1 cellular context compared by ENCODE assay signal in genomic region chr7:65006094-65006992, GRCh38.
TF ChIP-seq lines count a peak whose summit lies in the region.

TSS of gene ERV3-1 (minus strand) at chr7:65006687. CDS start at chr7:64993026, 13,661 bp downstream.

TF ChIP-seq in HepG2, 621 proteins besides CTCF, POLR2A, EP300 and RAD21 (continued from another document and continues in another):
- no peak for TF ChIP-seq ZBTB40 (IDR thresholded peaks at IDR 0.05)
- peak; percentile 72; the same call in 1 of the 2 replicates for TF ChIP-seq ZBTB40 (CRISPR knock-in tag; IDR thresholded peaks at IDR 0.05)
- no peak for TF ChIP-seq CENPBD1 (CRISPR knock-in tag; IDR thresholded peaks at IDR 0.05; ENCODE audit: borderline replicate concordance, low read depth)
- TF ChIP-seq GMEB1 (CRISPR knock-in tag; IDR thresholded peaks at IDR 0.05; ENCODE audit: borderline replicate concordance), result no peak; the same call in 1 of the 2 replicates
- no peak for TF ChIP-seq STAG1 (CRISPR knock-in tag; IDR thresholded peaks at IDR 0.05)
- TF ChIP-seq DRAP1 (CRISPR knock-in tag; IDR thresholded peaks at IDR 0.05), result peak; percentile 96
- TF ChIP-seq MEF2D (CRISPR knock-in tag; IDR thresholded peaks at IDR 0.05), result no peak
- no peak for TF ChIP-seq NR2F2 (IDR thresholded peaks at IDR 0.05; ENCODE audit: borderline replicate concordance, low read depth)
- no peak for TF ChIP-seq ZNF770 (CRISPR knock-in tag; IDR thresholded peaks at IDR 0.05)
- TF ChIP-seq ZNF121 (CRISPR knock-in tag; IDR thresholded peaks at IDR 0.05), result no peak
- TF ChIP-seq PRDM4 (CRISPR knock-in tag; IDR thresholded peaks at IDR 0.05; ENCODE audit: borderline replicate concordance), result no peak
- TF ChIP-seq ZNF337 (CRISPR knock-in tag; IDR thresholded peaks at IDR 0.05; ENCODE audit: borderline replicate concordance, low read depth), result no peak
- peak; percentile 80; the same call in 1 of the 2 replicates for TF ChIP-seq FOXC1 (CRISPR knock-in tag; IDR thresholded peaks at IDR 0.05; ENCODE audit: borderline replicate concordance)
- peak; percentile 68; the same call in 1 of the 2 replicates for TF ChIP-seq ZNF746 (CRISPR knock-in tag; IDR thresholded peaks at IDR 0.05)
- TF ChIP-seq RARG (CRISPR knock-in tag; IDR thresholded peaks at IDR 0.05; ENCODE audit: low read depth), result no peak
- no peak for TF ChIP-seq RELA (CRISPR knock-in tag; IDR thresholded peaks at IDR 0.05)
- TF ChIP-seq TFDP2 (CRISPR knock-in tag; IDR thresholded peaks at IDR 0.05), result no peak
- 0 out of 2 replicates have a peak, but pooled peaks have one; percentile 41 for TF ChIP-seq ZNF329 (CRISPR knock-in tag; IDR thresholded peaks at IDR 0.05; ENCODE audit: low read depth)
- TF ChIP-seq NR1H2 (CRISPR knock-in tag; IDR thresholded peaks at IDR 0.05; ENCODE audit: borderline replicate concordance, low read depth), result no peak
- no peak for TF ChIP-seq ZNF496 (CRISPR knock-in tag; IDR thresholded peaks at IDR 0.05; ENCODE audit: insufficient replicate concordance)
- peak; percentile 92 for TF ChIP-seq ZSCAN31 (CRISPR knock-in tag; IDR thresholded peaks at IDR 0.05; ENCODE audit: low read depth)
- no peak for TF ChIP-seq DZIP1 (CRISPR knock-in tag; IDR thresholded peaks at IDR 0.05)
- peak; percentile 36; the same call in 1 of the 2 replicates for TF ChIP-seq MAX (IDR thresholded peaks at IDR 0.05)
- TF ChIP-seq ZNF234 (CRISPR knock-in tag; conservative IDR thresholded peaks at IDR 0.05), result no peak
- peak; percentile 83 for TF ChIP-seq ZSCAN21 (CRISPR knock-in tag; IDR thresholded peaks at IDR 0.05; ENCODE audit: borderline replicate concordance)
- no peak for TF ChIP-seq FIP1L1 (IDR thresholded peaks at IDR 0.05; ENCODE audit: borderline replicate concordance, insufficient read depth, low read depth, low read length)
- no peak for TF ChIP-seq ZNF451 (CRISPR knock-in tag; IDR thresholded peaks at IDR 0.05)
- peak; percentile 87; the same call in 1 of the 2 replicates for TF ChIP-seq HNF1B (CRISPR knock-in tag; IDR thresholded peaks at IDR 0.05)
- TF ChIP-seq ZNF292 (CRISPR knock-in tag; IDR thresholded peaks at IDR 0.05; ENCODE audit: borderline replicate concordance, low read depth), result peak; percentile 41; the same call in 1 of the 2 replicates
- TF ChIP-seq ZNF556 (CRISPR knock-in tag; IDR thresholded peaks at IDR 0.05; ENCODE audit: borderline replicate concordance), result peak; percentile 45; the same call in 1 of the 2 replicates
- TF ChIP-seq ZNF501 (CRISPR knock-in tag; IDR thresholded peaks at IDR 0.05), result peak; percentile 88
- TF ChIP-seq RBFOX2 (IDR thresholded peaks at IDR 0.05; ENCODE audit: low read depth, low read length), result peak; percentile 74
- TF ChIP-seq ATRX (CRISPR knock-in tag; IDR thresholded peaks at IDR 0.05; ENCODE audit: borderline replicate concordance), result no peak
